11 cellular contexts compared by ENCODE assay signal in genomic region chr4:140569307-140569638, GRCh38. TPM values are rescaled to one million over a fixed set of nuclear protein-coding genes. Genes with fewer than 3 reads are reported as not detected.
A peak's percentile ranks its signal among the peaks of the same experiment; 100 is the strongest.
DNase-seq lines count a peak whose midpoint lies in the region; ATAC-seq and TF ChIP-seq lines count a peak whose summit lies in the region.
"Had no signal": no experiment of that assay in that cellular context is flagged by ENCODE, and none has a peak within 500 bp of the region (broad histone marks: within the 10 kb centered on the region; RNA-seq: fewer than 3 reads in every experiment).

No MANE protein-coding gene starts in this region.

- peaks cover 20% of the 10 kb centered on the region for H3K4me1 Mint-ChIP-seq in activated naive CD4-positive, alpha-beta T cell treated with anti-CD3 and anti-CD28 coated beads, Interleukin-2, amount 50 U/mL, for 24 hours
- peaks cover 6 to 28% (median 17%) of the 10 kb centered on the region in 7 donors for H3K4me1 Mint-ChIP-seq in naive thymus-derived CD4-positive, alpha-beta T cell

- H3K9ac ChIP-seq in duodenal mucosa (ENCODE audit: low read depth in 1 of 2, low read length in 2 of 2): no peak overlapping the region
- H3K9ac ChIP-seq: BLaER1 had no signal

- POLR2A ChIA-PET in naive thymus-derived CD4-positive, alpha-beta T cell (lab: Charles Lee): interaction anchor here (0.7 kb wide), 1 partner anchor 1408 kb away, joined by 3 read pairs; no protein-coding TSS in a partner anchor

- ATAC-seq in naive thymus-derived CD4-positive, alpha-beta T cell: no peak
- ATAC-seq: activated CD8-positive, alpha-beta memory T cell treated with anti-CD3 and anti-CD28 coated beads, Interleukin-2, amount 10 ng/mL, durations not matched to agents 7 days and 5 days had no signal

- H3K27me3 ChIP-seq in duodenal mucosa (ENCODE audit: control insufficient read depth in 1 of 2, insufficient read depth in 2 of 2, low read length in 2 of 2): peaks cover 55 to 72% of the 10 kb centered on the region in 2 donors
- peaks cover 5 to 21% of the 10 kb centered on the region in 2 donors for H3K27me3 ChIP-seq in naive thymus-derived CD4-positive, alpha-beta T cell (ENCODE audit: control insufficient read depth in 2 of 2, insufficient read depth in 2 of 2, low read length in 2 of 2)
- H3K27me3 ChIP-seq in transverse colon: peaks cover 81% of the 10 kb centered on the region

- no peak for DNase-seq in activated naive CD4-positive, alpha-beta T cell (lab: John Stamatoyannopoulos, UW)
- no peak for DNase-seq in naive thymus-derived CD4-positive, alpha-beta T cell
- DNase-seq in transverse colon: no peak
- no peak for DNase-seq in pons (ENCODE audit: low spot score)
- no peak for DNase-seq in stimulated activated CD8-positive, alpha-beta memory T cell treated with anti-CD3 and anti-CD28 coated beads, Interleukin-4, amount 100 ng/mL, for 48 hours
- DNase-seq in GM10266 (ENCODE audit: extremely low spot score): no peak
- DNase-seq: activated CD8-positive, alpha-beta memory T cell treated with anti-CD3 and anti-CD28 coated beads, Interleukin-2, amount 10 ng/mL, durations not matched to agents 7 days and 5 days; RPMI8226 had no signal

- H3K9me3 Mint-ChIP-seq in activated naive CD4-positive, alpha-beta T cell treated with anti-CD3 and anti-CD28 coated beads, Interleukin-2, amount 50 U/mL, for 24 hours: peaks cover 21% of the 10 kb centered on the region
- H3K9me3 Mint-ChIP-seq in naive thymus-derived CD4-positive, alpha-beta T cell: peaks cover 0 to 24% (median 11%) of the 10 kb centered on the region in 11 donors

- no peak for TF ChIP-seq POLR2A in transverse colon (IDR thresholded peaks at IDR 0.05)

- peak overlapping the region; percentile 62 to 70 for H3K4me3 ChIP-seq in duodenal mucosa (ENCODE audit: low read depth in 1 of 2, low read length in 2 of 2)
- no peak overlapping the region for H3K4me3 ChIP-seq in naive thymus-derived CD4-positive, alpha-beta T cell (ENCODE audit: low read length)
- peak overlapping the region in 3 of 4 donors; percentile 21 to 60 (median 46) for H3K4me3 ChIP-seq in transverse colon
- H3K4me3 ChIP-seq: BLaER1 had no signal

- no peak for TF ChIP-seq EP300 in transverse colon (IDR thresholded peaks at IDR 0.05; ENCODE audit: low read depth)

- H3K27ac Mint-ChIP-seq in activated naive CD4-positive, alpha-beta T cell treated with anti-CD3 and anti-CD28 coated beads, Interleukin-2, amount 50 U/mL, for 24 hours: peak overlapping the region; percentile 63
- peak overlapping the region in 1 of 9 donors; percentile 59 for H3K27ac Mint-ChIP-seq in naive thymus-derived CD4-positive, alpha-beta T cell
- H3K27ac Mint-ChIP-seq: activated CD8-positive, alpha-beta memory T cell treated with anti-CD3 and anti-CD28 coated beads, Interleukin-2, amount 10 ng/mL, durations not matched to agents 7 days and 5 days had no signal

- H3K36me3 Mint-ChIP-seq in activated naive CD4-positive, alpha-beta T cell treated with anti-CD3 and anti-CD28 coated beads, Interleukin-2, amount 50 U/mL, for 24 hours: peaks cover 1% of the 10 kb centered on the region
- H3K36me3 Mint-ChIP-seq in naive thymus-derived CD4-positive, alpha-beta T cell: peaks cover 0 to 13% (median 2%) of the 10 kb centered on the region in 5 donors

- no peak overlapping the region for H3K27ac ChIP-seq in duodenal mucosa (ENCODE audit: low read depth, low read length)
- no peak overlapping the region for H3K27ac ChIP-seq in naive thymus-derived CD4-positive, alpha-beta T cell (ENCODE audit: low read depth, low read length)
- no peak overlapping the region for H3K27ac ChIP-seq in transverse colon
- H3K27ac ChIP-seq: BLaER1 had no signal

- H3K9me3 ChIP-seq in duodenal mucosa (ENCODE audit: control insufficient read depth in 1 of 2, low read length in 2 of 2) (peaks cover 2 to 3% of the 10 kb centered on the region in 2 donors), transverse colon (peaks cover 0 to 3% of the 10 kb centered on the region in 2 donors)
- no peaks in the 10 kb centered on the region for H3K9me3 ChIP-seq in naive thymus-derived CD4-positive, alpha-beta T cell (ENCODE audit: control insufficient read depth in 2 of 3, low read length in 3 of 3)

- H3K4me3 Mint-ChIP-seq in activated naive CD4-positive, alpha-beta T cell treated with anti-CD3 and anti-CD28 coated beads, Interleukin-2, amount 50 U/mL, for 24 hours: peak overlapping the region; percentile 90
- peak overlapping the region; percentile 65 to 91 (median 78) for H3K4me3 Mint-ChIP-seq in naive thymus-derived CD4-positive, alpha-beta T cell
- H3K4me3 Mint-ChIP-seq: activated CD8-positive, alpha-beta memory T cell treated with anti-CD3 and anti-CD28 coated beads, Interleukin-2, amount 10 ng/mL, durations not matched to agents 7 days and 5 days had no signal

- WGBS in transverse colon (ENCODE audit: low coverage in 1 of 2), 2 donors: 52 to 57% methylated on average over 6 to 7 of the region's 7 CpGs

- in situ Hi-C loops in transverse colon (cut with MboI; ENCODE audit: low pct_ligation_motif_present in 1 of 4, low pct_unique_long_range_greater_than_20kb in 1 of 4, low sequenced_read_pairs in 3 of 4): no loop called here

- peaks cover 47% of the 10 kb centered on the region for H3K27me3 Mint-ChIP-seq in activated naive CD4-positive, alpha-beta T cell treated with anti-CD3 and anti-CD28 coated beads, Interleukin-2, amount 50 U/mL, for 24 hours
- H3K27me3 Mint-ChIP-seq in naive thymus-derived CD4-positive, alpha-beta T cell: peaks cover 34 to 63% (median 51%) of the 10 kb centered on the region in 5 donors

- intact Hi-C loops in naive thymus-derived CD4-positive, alpha-beta T cell (cut with micrococcal nuclease): no loop called here
- intact Hi-C loops in transverse colon (cut with DNase I; ENCODE audit: low total_unique reads): no loop called here

- H3K36me3 ChIP-seq in duodenal mucosa (ENCODE audit: control insufficient read depth in 1 of 2, insufficient read depth in 2 of 2, low read length in 2 of 2) (no peaks in the 10 kb centered on the region), transverse colon (no peaks in the 10 kb centered on the region)
- H3K36me3 ChIP-seq in naive thymus-derived CD4-positive, alpha-beta T cell (ENCODE audit: control insufficient read depth in 2 of 3, insufficient read depth in 3 of 3, low read length in 3 of 3): no peaks in the 10 kb centered on the region
- H3K36me3 ChIP-seq: BLaER1 had no signal

- no peak for TF ChIP-seq CTCF in transverse colon (IDR thresholded peaks at IDR 0.05)
- no peak for TF ChIP-seq CTCF in GM10266 (IDR thresholded peaks at IDR 0.05; ENCODE audit: control insufficient read depth, insufficient read depth, low read depth, missing control alignments)

- CTCF ChIA-PET in naive thymus-derived CD4-positive, alpha-beta T cell (lab: Charles Lee): no interaction called here

- H3K4me1 ChIP-seq in duodenal mucosa (ENCODE audit: control insufficient read depth in 1 of 2, insufficient read depth in 2 of 2, low read length in 2 of 2): peaks cover 10% of the 10 kb centered on the region in 2 donors
- H3K4me1 ChIP-seq in naive thymus-derived CD4-positive, alpha-beta T cell (ENCODE audit: control insufficient read depth in 2 of 2, insufficient read depth in 2 of 2, low read length in 2 of 2): peaks cover 0 to 3% of the 10 kb centered on the region in 2 donors
- H3K4me1 ChIP-seq in transverse colon: peaks cover 3 to 19% (median 14%) of the 10 kb centered on the region in 4 donors

RNA-seq across cellular contexts. Expression of gene UCP1, which starts 0.5 kb away (rescaled TPM):
- not detected for total RNA-seq in naive thymus-derived CD4-positive, alpha-beta T cell
- not detected for polyA plus RNA-seq in naive thymus-derived CD4-positive, alpha-beta T cell
- not detected for total RNA-seq in transverse colon
- total RNA-seq: activated CD8-positive, alpha-beta memory T cell treated with anti-CD3 and anti-CD28 coated beads, Interleukin-2, amount 10 ng/mL, durations not matched to agents 7 days and 5 days had no signal

RNA-seq across cellular contexts. Expression of gene ELMOD2, which starts 45.3 kb away (rescaled TPM):
- 10 to 100 TPM; 12.8 to 29.2 (median 17.7) TPM for total RNA-seq in naive thymus-derived CD4-positive, alpha-beta T cell
- 10 to 100 TPM in 1 of 2 donors, 1 to 10 TPM in 1; 6.7 to 10.6 TPM for polyA plus RNA-seq in naive thymus-derived CD4-positive, alpha-beta T cell
- total RNA-seq in transverse colon: 100 to 1,000 TPM in 1 of 4 donors, 10 to 100 TPM in 2, 1 to 10 TPM in 1; 2.4 to 112 (median 35.4) TPM
